32 cellular contexts compared by ENCODE assay signal in genomic region chr7:72751378-72751777, GRCh38.
"Had no signal": no experiment of that assay in that cellular context is flagged by ENCODE, and none has a peak within 500 bp of the region (broad histone marks: within the 10 kb centered on the region; RNA-seq: fewer than 3 reads in every experiment).

No MANE protein-coding gene starts in this region.

- DNase-seq: activated B cell treated with CpG ODN at 0.5 μM for 24 hours; activated CD4-positive, alpha-beta memory T cell treated with anti-CD3 and anti-CD28 coated beads for 36 hours; activated CD4-positive, alpha-beta T cell treated with anti-CD3 and anti-CD28 coated beads for 4 hours; activated CD4-positive, alpha-beta T cell treated with anti-CD3 and anti-CD28 coated beads, Interleukin-2, amount 10 ng/mL, durations not matched to agents 24 days and 14 days; activated CD4-positive, alpha-beta T cell treated with anti-CD3 and anti-CD28 coated beads, Interleukin-2, amount 50 U/mL, for 1 hour; activated CD4-positive, alpha-beta T cell treated with anti-CD3 and anti-CD28 coated beads, Interleukin-2, amount 50 U/mL, for 4 hours; activated CD4-positive, CD25-positive, alpha-beta regulatory T cell treated with anti-CD3 and anti-CD28 coated beads, Interleukin-2, amount 50 U/mL, for 72 hours; activated CD8-positive, alpha-beta memory T cell treated with anti-CD3 and anti-CD28 coated beads, Interleukin-2, amount 50 U/mL, for 4 hours; activated CD8-positive, alpha-beta T cell treated with anti-CD3 and anti-CD28 coated beads for 36 hours; activated effector memory CD4-positive, alpha-beta T cell treated with anti-CD3 and anti-CD28 coated beads, Interleukin-2, amount 50 U/mL, for 16 hours; activated gamma-delta T cell treated with Interleukin-2 at 50 U/mL for 16 hours; activated naive CD4-positive, alpha-beta T cell; activated naive CD4-positive, alpha-beta T cell treated with anti-CD3 and anti-CD28 coated beads for 36 hours; activated naive CD4-positive, alpha-beta T cell treated with anti-CD3 and anti-CD28 coated beads, Interleukin-2, amount 50 U/mL, for 16 hours; activated naive CD8-positive, alpha-beta T cell treated with anti-CD3 and anti-CD28 coated beads for 36 hours; activated T-cell treated with anti-CD3 and anti-CD28 coated beads for 4 hours; activated T-cell treated with anti-CD3 and anti-CD28 coated beads, Interleukin-2, amount 50 U/mL, for 1 hour; activated T-cell treated with anti-CD3 and anti-CD28 coated beads, Interleukin-2, amount 50 U/mL, for 48 hours; adrenal gland; anterior cingulate cortex; central memory CD4-positive, alpha-beta T cell; T-helper 1 cell; T-helper 2 cell; T-helper 9 cell had no signal

- H3K4me3 Mint-ChIP-seq: activated B cell treated with CpG ODN at 0.5 μM for 24 hours; activated CD4-positive, alpha-beta memory T cell treated with anti-CD3 and anti-CD28 coated beads for 36 hours; activated CD4-positive, alpha-beta T cell treated with anti-CD3 and anti-CD28 coated beads, Interleukin-2, amount 10 ng/mL, durations not matched to agents 24 days and 14 days; activated CD8-positive, alpha-beta T cell treated with anti-CD3 and anti-CD28 coated beads for 36 hours; activated naive CD4-positive, alpha-beta T cell treated with anti-CD3 and anti-CD28 coated beads for 36 hours; activated naive CD8-positive, alpha-beta T cell treated with anti-CD3 and anti-CD28 coated beads for 36 hours; activated T-helper 1 cell treated with anti-CD3 and anti-CD28 coated beads, Interleukin-12 subunit alpha, Interleukin-12 subunit beta, Interleukin-2, Interleukin-4 antibody, amounts not matched to agents 30 ng/mL and 10 ng/mL and 1 ng/mL, durations not matched to agents 14 hours and 24 hours and 36 hours; activated T-helper 17 cell treated with anti-CD3 and anti-CD28 coated beads, Interleukin-2, amount 50 U/mL, for 72 hours; brain; T-helper 1 cell treated with Interleukin-12 subunit alpha and Interleukin-12 subunit beta and Interleukin-4 antibody, amounts not matched to agents 30 μg/mL and 1 μg/mL, for 36 hours; T-helper 2 cell treated with Interferon-gamma antibody and Interleukin-4, amounts not matched to agents 5 μg/mL and 100 μg/mL, for 36 hours had no signal

- H3K4me3 ChIP-seq: adrenal gland, ascending aorta had no signal

- H3K36me3 ChIP-seq: adrenal gland, ascending aorta had no signal

- H3K9me3 ChIP-seq: adrenal gland, ascending aorta had no signal

- H3K27ac Mint-ChIP-seq: activated B cell treated with CpG ODN at 0.5 μM for 24 hours; activated CD4-positive, alpha-beta memory T cell treated with anti-CD3 and anti-CD28 coated beads for 36 hours; activated CD4-positive, alpha-beta T cell treated with anti-CD3 and anti-CD28 coated beads, Interleukin-2, amount 10 ng/mL, durations not matched to agents 24 days and 14 days; activated CD8-positive, alpha-beta T cell treated with anti-CD3 and anti-CD28 coated beads for 36 hours; activated naive CD4-positive, alpha-beta T cell treated with anti-CD3 and anti-CD28 coated beads for 36 hours; activated naive CD8-positive, alpha-beta T cell treated with anti-CD3 and anti-CD28 coated beads for 36 hours; activated T-helper 1 cell treated with anti-CD3 and anti-CD28 coated beads, Interleukin-12 subunit alpha, Interleukin-12 subunit beta, Interleukin-2, Interleukin-4 antibody, amounts not matched to agents 30 ng/mL and 10 ng/mL and 1 ng/mL, durations not matched to agents 14 hours and 24 hours and 36 hours; activated T-helper 17 cell treated with anti-CD3 and anti-CD28 coated beads, Interleukin-2, amount 50 U/mL, for 72 hours; T-helper 1 cell treated with Interleukin-12 subunit alpha and Interleukin-12 subunit beta and Interleukin-4 antibody, amounts not matched to agents 30 μg/mL and 1 μg/mL, for 36 hours; T-helper 2 cell treated with Interferon-gamma antibody and Interleukin-4, amounts not matched to agents 5 μg/mL and 100 μg/mL, for 36 hours had no signal

- H3K27me3 ChIP-seq: adrenal gland, ascending aorta had no signal

- H3K4me1 Mint-ChIP-seq: activated B cell treated with CpG ODN at 0.5 μM for 24 hours; activated CD4-positive, alpha-beta T cell treated with anti-CD3 and anti-CD28 coated beads, Interleukin-2, amount 10 ng/mL, durations not matched to agents 24 days and 14 days; activated naive CD8-positive, alpha-beta T cell treated with anti-CD3 and anti-CD28 coated beads for 36 hours; activated T-helper 17 cell treated with anti-CD3 and anti-CD28 coated beads, Interleukin-2, amount 50 U/mL, for 72 hours had no signal

- ATAC-seq: activated CD8-positive, alpha-beta T cell treated with anti-CD3 and anti-CD28 coated beads for 36 hours; activated naive CD4-positive, alpha-beta T cell treated with anti-CD3 and anti-CD28 coated beads, Interleukin-2, amount 50 U/mL, for 72 hours; activated T-helper 17 cell treated with anti-CD3 and anti-CD28 coated beads, Interleukin-2, amount 50 U/mL, for 72 hours had no signal

- H3K9me3 Mint-ChIP-seq: activated B cell treated with CpG ODN at 0.5 μM for 24 hours; activated CD4-positive, alpha-beta memory T cell treated with anti-CD3 and anti-CD28 coated beads for 36 hours; activated CD4-positive, alpha-beta T cell treated with anti-CD3 and anti-CD28 coated beads, Interleukin-2, amount 10 ng/mL, durations not matched to agents 24 days and 14 days; activated CD8-positive, alpha-beta T cell treated with anti-CD3 and anti-CD28 coated beads for 36 hours; activated naive CD4-positive, alpha-beta T cell treated with anti-CD3 and anti-CD28 coated beads for 36 hours; activated naive CD4-positive, alpha-beta T cell treated with anti-CD3 and anti-CD28 coated beads, Interleukin-2, amount 50 U/mL, for 72 hours; activated naive CD8-positive, alpha-beta T cell treated with anti-CD3 and anti-CD28 coated beads for 36 hours; activated T-helper 17 cell treated with anti-CD3 and anti-CD28 coated beads, Interleukin-2, amount 50 U/mL, for 72 hours; T-helper 2 cell treated with Interferon-gamma antibody and Interleukin-4, amounts not matched to agents 5 μg/mL and 100 μg/mL, for 36 hours had no signal

- H3K27ac ChIP-seq: adrenal gland, ascending aorta, VCaP had no signal

- H3K4me1 ChIP-seq: adrenal gland, ascending aorta had no signal

- H3K27me3 Mint-ChIP-seq: activated B cell treated with CpG ODN at 0.5 μM for 24 hours; activated CD4-positive, alpha-beta memory T cell treated with anti-CD3 and anti-CD28 coated beads for 36 hours; activated CD4-positive, alpha-beta T cell treated with anti-CD3 and anti-CD28 coated beads, Interleukin-2, amount 10 ng/mL, durations not matched to agents 24 days and 14 days; activated CD8-positive, alpha-beta T cell treated with anti-CD3 and anti-CD28 coated beads for 36 hours; activated naive CD8-positive, alpha-beta T cell treated with anti-CD3 and anti-CD28 coated beads for 36 hours; activated T-helper 17 cell treated with anti-CD3 and anti-CD28 coated beads, Interleukin-2, amount 50 U/mL, for 72 hours; brain had no signal
